Comparison of ENCODE assay signal across 14 cellular contexts in the genomic region with DNA sequence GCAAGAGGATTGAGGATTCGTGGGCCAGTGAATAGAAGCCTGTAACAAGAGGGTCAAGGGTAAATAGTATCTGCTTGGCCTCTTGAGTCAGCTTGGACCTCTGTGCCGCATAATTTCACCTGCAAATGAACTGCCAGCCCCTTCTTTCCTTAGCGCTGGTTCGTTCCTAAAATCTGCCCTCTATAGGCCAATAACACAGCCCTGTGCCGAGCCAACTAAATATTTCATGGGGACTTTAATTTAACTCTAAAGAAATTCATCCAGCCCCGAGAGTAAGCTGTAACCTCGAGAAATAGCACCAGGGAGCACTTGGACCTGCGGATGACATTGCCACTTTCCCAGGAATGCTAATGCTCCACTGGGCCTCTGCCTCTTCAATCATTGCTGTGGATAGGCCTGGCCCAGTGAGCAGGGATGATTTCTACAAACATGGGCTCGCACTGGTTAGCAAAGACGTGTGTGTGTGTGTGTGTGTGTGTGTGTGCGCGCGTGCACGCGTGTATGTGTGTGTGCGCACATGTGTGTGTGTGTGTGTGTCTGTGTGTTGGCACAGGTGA.
"Had no signal": no experiment of that assay in that cellular context is flagged by ENCODE, and none has a peak within 500 bp of the region (broad histone marks: within the 10 kb centered on the region; RNA-seq: fewer than 3 reads in every experiment).

No MANE protein-coding gene starts in this region.

- H3K27ac Mint-ChIP-seq: activated CD4-positive, alpha-beta T cell treated with anti-CD3 and anti-CD28 coated beads, Interleukin-2, amount 10 ng/mL, durations not matched to agents 7 days and 5 days; activated naive CD8-positive, alpha-beta T cell treated with anti-CD3 and anti-CD28 coated beads, Interleukin-2, amount 50 U/mL, for 24 hours; dendritic cell treated with granulocyte-macrophage colony-stimulating factor and Interleukin-4, amounts not matched to agents 40 ng/mL and 50 ng/mL, for 4 days; T-helper 17 cell had no signal

- ATAC-seq: activated naive CD8-positive, alpha-beta T cell treated with anti-CD3 and anti-CD28 coated beads, Interleukin-2, amount 50 U/mL, for 24 hours; natural killer cell treated with Interleukin-12 subunit alpha and Interleukin-12 subunit beta and Interleukin-15 and Interleukin-18, amount 100 ng/mL, for 72 hours; stimulated activated naive CD8-positive, alpha-beta T cell treated with anti-CD3 and anti-CD28 coated beads, Interleukin-15, Interleukin-2, amounts not matched to agents 100 U/mL and 50 U/mL, for 24 hours; T-helper 17 cell; upper lobe of right lung had no signal

- H3K9me3 Mint-ChIP-seq: activated CD4-positive, alpha-beta T cell treated with anti-CD3 and anti-CD28 coated beads, Interleukin-2, amount 10 ng/mL, durations not matched to agents 7 days and 5 days; activated naive CD8-positive, alpha-beta T cell treated with anti-CD3 and anti-CD28 coated beads, Interleukin-2, amount 50 U/mL, for 24 hours; dendritic cell treated with granulocyte-macrophage colony-stimulating factor and Interleukin-4, amounts not matched to agents 40 ng/mL and 50 ng/mL, for 4 days; natural killer cell treated with Interleukin-12 subunit alpha and Interleukin-12 subunit beta and Interleukin-15 and Interleukin-18, amount 100 ng/mL, for 72 hours had no signal

- H3K9me3 ChIP-seq: upper lobe of right lung had no signal

- H3K4me1 Mint-ChIP-seq: activated CD4-positive, alpha-beta T cell treated with anti-CD3 and anti-CD28 coated beads, Interleukin-2, amount 10 ng/mL, durations not matched to agents 7 days and 5 days; activated naive CD8-positive, alpha-beta T cell treated with anti-CD3 and anti-CD28 coated beads, Interleukin-2, amount 50 U/mL, for 24 hours had no signal

- H3K4me1 ChIP-seq: upper lobe of right lung had no signal

- H3K4me3 ChIP-seq: upper lobe of right lung had no signal

- H3K27me3 Mint-ChIP-seq: activated CD4-positive, alpha-beta T cell treated with anti-CD3 and anti-CD28 coated beads, Interleukin-2, amount 10 ng/mL, durations not matched to agents 7 days and 5 days; dendritic cell treated with granulocyte-macrophage colony-stimulating factor and Interleukin-4, amounts not matched to agents 40 ng/mL and 50 ng/mL, for 4 days; natural killer cell treated with Interleukin-12 subunit alpha and Interleukin-12 subunit beta and Interleukin-15 and Interleukin-18, amount 100 ng/mL, for 72 hours had no signal

- H3K36me3 ChIP-seq: upper lobe of right lung had no signal

- H3K27ac ChIP-seq: upper lobe of right lung had no signal

- DNase-seq: activated CD4-positive, alpha-beta T cell treated with anti-CD3 and anti-CD28 coated beads, Interleukin-2, amount 10 ng/mL, durations not matched to agents 7 days and 5 days; activated CD4-positive, CD25-positive, alpha-beta regulatory T cell; activated CD8-positive, alpha-beta memory T cell treated with anti-CD3 and anti-CD28 coated beads for 24 hours; activated naive CD4-positive, alpha-beta T cell treated with Interleukin-2 at 50 U/mL for 16 hours; activated naive CD8-positive, alpha-beta T cell treated with anti-CD3 and anti-CD28 coated beads, Interleukin-2, amount 50 U/mL, for 24 hours; central memory CD4-positive, alpha-beta T cell; erythroblast; hippocampal formation; stimulated activated CD4-positive, alpha-beta T cell treated with anti-CD3 and anti-CD28 coated beads, Interleukin-2, amount 100 ng/mL, for 48 hours; stimulated activated naive CD8-positive, alpha-beta T cell treated with anti-CD3 and anti-CD28 coated beads, Interleukin-15, Interleukin-2, amounts not matched to agents 100 U/mL and 50 U/mL, for 24 hours; T-helper 17 cell; upper lobe of right lung had no signal

- H3K36me3 Mint-ChIP-seq: natural killer cell treated with Interleukin-12 subunit alpha and Interleukin-12 subunit beta and Interleukin-15 and Interleukin-18, amount 100 ng/mL, for 72 hours had no signal

- H3K4me3 Mint-ChIP-seq: activated CD4-positive, alpha-beta T cell treated with anti-CD3 and anti-CD28 coated beads, Interleukin-2, amount 10 ng/mL, durations not matched to agents 7 days and 5 days; activated naive CD8-positive, alpha-beta T cell treated with anti-CD3 and anti-CD28 coated beads, Interleukin-2, amount 50 U/mL, for 24 hours; dendritic cell treated with granulocyte-macrophage colony-stimulating factor and Interleukin-4, amounts not matched to agents 40 ng/mL and 50 ng/mL, for 4 days; natural killer cell treated with Interleukin-12 subunit alpha and Interleukin-12 subunit beta and Interleukin-15 and Interleukin-18, amount 100 ng/mL, for 72 hours; T-helper 17 cell had no signal

- H3K27me3 ChIP-seq: upper lobe of right lung had no signal
